ENCODE assay signal across 8 cellular contexts in genomic region chr19:53467503-53468262, GRCh38. TPM values are rescaled to one million over a fixed set of nuclear protein-coding genes. Genes with fewer than 3 reads are reported as not detected.
DNase-seq lines count a peak whose midpoint lies in the region; ATAC-seq and TF ChIP-seq lines count a peak whose summit lies in the region.

Gene ZNF813, plus strand, starts transcription at chr19:53467733. Its CDS starts 16,090 bp downstream, at chr19:53483823.

- peak within 1 kb of the TSS; percentile 98 for H3K4me3 ChIP-seq in GM23338
- peak within 1 kb of the TSS; percentile 78 to 84 for H3K4me3 ChIP-seq in ascending aorta
- H3K4me3 ChIP-seq in rectal smooth muscle tissue (ENCODE audit: low read length): peak within 1 kb of the TSS; percentile 86
- peak within 1 kb of the TSS; percentile 56 to 61 for H3K4me3 ChIP-seq in uterus

- peak within 1 kb of the TSS; percentile 95 for H3K27ac Mint-ChIP-seq in GM23338

- peak within 1 kb of the TSS; percentile 93 for H2AFZ ChIP-seq in GM23338

- peak within 1 kb of the TSS; percentile 96 for H3K4me2 ChIP-seq in GM23338

- H3K9me2 ChIP-seq in GM23338 (ENCODE audit: insufficient read depth): no peaks in the 10 kb centered on the region

- H3K9ac ChIP-seq in rectal smooth muscle tissue (ENCODE audit: low read length): peak within 1 kb of the TSS; percentile 73

- H3K79me2 ChIP-seq in GM23338 (replicated peaks; ENCODE audit: insufficient read depth): peaks cover 27% of the 10 kb centered on the region

- no peaks in the 10 kb centered on the region for H4K20me1 ChIP-seq in GM23338 (replicated peaks; ENCODE audit: insufficient read depth)

- DNase-seq in DMS53 treated with DMSO at 0.1 percent for 48 hours (lab: John Stamatoyannopoulos, UW; ENCODE audit: unreplicated experiment) (peak; percentile 40), GM23338 (ENCODE audit: low spot score) (peak; percentile 97), NCI-H1092 (lab: John Stamatoyannopoulos, UW) (peak; percentile 47), T-helper 2 cell (peak; percentile 79 to 96 (median 93)), ascending aorta (ENCODE audit: low spot score in 2 of 2) (peak; percentile 76 to 97), hepatic stellate cell (ENCODE audit: low spot score) (peak; percentile 85), uterus (peak; percentile 94 to 97)

- H3K9me3 ChIP-seq in ascending aorta (no peaks in the 10 kb centered on the region), uterus (no peaks in the 10 kb centered on the region)

- TF ChIP-seq CTCF in GM23338 (conservative IDR thresholded peaks at IDR 0.05; ENCODE audit: low read depth in 2 of 2) (no peak), ascending aorta (IDR thresholded peaks at IDR 0.05) (no peak), uterus (IDR thresholded peaks at IDR 0.05) (no peak)

- peak within 1 kb of the TSS; percentile 98 for H3K4me3 Mint-ChIP-seq in GM23338

- H3K36me3 Mint-ChIP-seq in GM23338 (ENCODE audit: low read depth): peaks cover 13% of the 10 kb centered on the region; the same call in 2 of the 3 replicates

- peaks cover 41% of the 10 kb centered on the region for H3K4me1 Mint-ChIP-seq in GM23338

- H3F3A ChIP-seq in GM23338 (replicated peaks; ENCODE audit: low read depth): 0 out of 2 replicates have a peak, but pooled peaks cover 4% of the 10 kb centered on the region

- intact Hi-C loops in ascending aorta (cut with DNase I): loop anchor here (1.0 to 5.0 kb wide), 6 partner anchors 35 to 270 kb away; partner anchors contain the start of genes ZNF525, ZNF765 and ZNF845
- intact Hi-C loops in uterus (cut with DNase I; ENCODE audit: low total_unique reads): no loop called here

- ATAC-seq in GM23338: peak; percentile 69

- H3K27me3 ChIP-seq in GM23338 (ENCODE audit: insufficient read depth) (no peaks in the 10 kb centered on the region), ascending aorta (no peaks in the 10 kb centered on the region), rectal smooth muscle tissue (ENCODE audit: control insufficient read depth, insufficient read depth, low read length) (no peaks in the 10 kb centered on the region), uterus (no peaks in the 10 kb centered on the region)

- H3K27me3 Mint-ChIP-seq in GM23338 (ENCODE audit: insufficient read depth, low read depth, poor library complexity): peaks cover 7% of the 10 kb centered on the region

- peaks cover 16% of the 10 kb centered on the region for H3K4me1 ChIP-seq in GM23338 (ENCODE audit: insufficient read depth)
- peaks cover 0 to 11% of the 10 kb centered on the region in 2 donors for H3K4me1 ChIP-seq in ascending aorta
- H3K4me1 ChIP-seq in rectal smooth muscle tissue (ENCODE audit: control insufficient read depth, insufficient read depth, low read length): no peaks in the 10 kb centered on the region
- peaks cover 0 to 6% of the 10 kb centered on the region in 2 donors for H3K4me1 ChIP-seq in uterus

- peak within 1 kb of the TSS; percentile 79; the same call in 1 of the 2 replicates for H3K27ac ChIP-seq in GM23338 (ENCODE audit: low read depth)
- peak within 1 kb of the TSS; percentile 50 to 56 for H3K27ac ChIP-seq in ascending aorta
- H3K27ac ChIP-seq in rectal smooth muscle tissue (ENCODE audit: low read depth, low read length): no peak within 1 kb of the TSS
- H3K27ac ChIP-seq in uterus: peak within 1 kb of the TSS; percentile 42 to 65

- H3K36me3 ChIP-seq in GM23338 (ENCODE audit: insufficient read depth) (no peaks in the 10 kb centered on the region), ascending aorta (no peaks in the 10 kb centered on the region), rectal smooth muscle tissue (ENCODE audit: control insufficient read depth, insufficient read depth, low read length) (no peaks in the 10 kb centered on the region), uterus (no peaks in the 10 kb centered on the region)

- H3K9me3 Mint-ChIP-seq in GM23338: 0 out of 3 replicates have a peak, but pooled peaks cover 2% of the 10 kb centered on the region

- peak in 1 of 2 donors; percentile 44 for TF ChIP-seq POLR2A in uterus (IDR thresholded peaks at IDR 0.05)

TF ChIP-seq in GM23338, 12 proteins besides CTCF, POLR2A, EP300 and RAD21:
- TF ChIP-seq POLR2AphosphoS5 (IDR thresholded peaks at IDR 0.05; ENCODE audit: low read depth) (peak; percentile 76), EZH2phosphoT487 (IDR thresholded peaks at IDR 0.05; ENCODE audit: unreplicated experiment) (no peak)
TF ChIP-seq in GM23338: peak in this region for 1.

RNA-seq across cellular contexts. Expression of gene ZNF813, which starts in this region (rescaled TPM):
- total RNA-seq in GM23338 (2014; rRNA removed; shearing (Covaris generic)): 29.3 and 30.9 TPM in 2 replicates
- polyA plus RNA-seq in GM23338 (2016; fragmentation: Nextera tagmentation; extraction: Ambion mirVana): 5.3 and 6.4 TPM in 2 replicates
- total RNA-seq in ascending aorta (1.3 TPM), uterus (10 to 100 TPM in 1 of 4 donors, 1 to 10 TPM in 3; 1.8 to 10.8 (median 6.7) TPM)

Comparison
In these comparisons a context has a peak if more than half of its experiments do, and no peak if none do; other contexts are left out.
1. DNase-seq: peak in every context shown above with its lines; median percentile 97 in GM23338; 96 in uterus; 93 in T-helper 2 cell; 86 in ascending aorta; 85 in hepatic stellate cell; 47 in NCI-H1092; 40 in DMS53 treated with DMSO at 0.1 percent for 48 hours.